Comparison of ENCODE assay signal across 8 cellular contexts in the genomic region with DNA sequence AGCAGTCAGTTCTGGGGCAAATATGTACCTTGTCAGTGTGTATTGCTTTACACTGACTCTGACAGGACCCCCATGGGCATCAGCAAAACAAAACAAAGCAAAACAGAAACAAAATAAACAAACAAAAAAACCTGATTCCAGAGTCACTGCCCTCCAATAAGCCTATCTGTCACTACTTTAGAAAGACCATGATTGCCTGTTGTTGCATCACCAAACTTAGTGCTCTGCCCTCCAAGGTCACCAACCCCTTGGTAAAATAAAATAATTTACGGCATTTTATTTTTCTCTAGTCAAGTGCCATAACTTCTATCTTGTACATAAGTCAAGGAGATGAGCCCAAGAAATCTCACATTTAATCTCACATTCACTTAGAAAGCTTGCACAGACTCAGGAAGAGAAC.
"Had no signal": no experiment of that assay in that cellular context is flagged by ENCODE, and none has a peak within 500 bp of the region (broad histone marks: within the 10 kb centered on the region; RNA-seq: fewer than 3 reads in every experiment).

No MANE protein-coding gene starts in this region.

- DNase-seq: H9, HCEC 1CT, IMR-90, KBM-7 had no signal

- H3K27ac Mint-ChIP-seq: GM23338, H9 had no signal

- H3K4me2 ChIP-seq: GM23338 had no signal

- H3K4me3 Mint-ChIP-seq: GM23338, H9 had no signal

- FAIRE-seq: H1, H54, HTR-8/SVneo had no signal

- ATAC-seq: GM23338 had no signal

- H3K4me1 Mint-ChIP-seq: GM23338, H9 had no signal

- H3K4me3 ChIP-seq: GM23338 had no signal

- H2AFZ ChIP-seq: GM23338 had no signal
